20 cellular contexts compared by ENCODE assay signal in the genomic region with DNA sequence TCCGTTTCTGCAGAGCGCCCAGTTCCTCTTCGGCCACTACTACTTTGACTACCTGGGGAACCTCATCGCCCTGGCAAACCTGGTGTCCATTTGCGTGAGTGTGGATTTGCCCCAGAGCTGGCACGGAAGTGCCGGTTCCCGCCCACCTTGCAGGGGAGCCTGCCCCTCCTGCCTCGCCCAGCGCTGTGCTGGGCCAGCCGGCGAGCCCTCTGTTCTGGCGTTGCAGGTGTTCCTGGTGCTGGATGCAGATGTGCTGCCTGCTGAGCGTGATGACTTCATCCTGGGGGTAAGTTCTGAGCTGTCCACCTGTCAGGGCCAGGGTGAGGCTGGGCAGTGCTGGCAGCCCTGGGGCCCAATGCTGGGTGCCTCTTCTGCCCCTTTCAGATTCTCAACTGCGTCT.
"Had no signal": no experiment of that assay in that cellular context is flagged by ENCODE, and none has a peak within 500 bp of the region (broad histone marks: within the 10 kb centered on the region; RNA-seq: fewer than 3 reads in every experiment).

No MANE protein-coding gene starts in this region.

- H3K4me3 ChIP-seq: lower lobe of right lung, ovary, psoas muscle, skin epidermis, spleen, thoracic aorta, tibial nerve, upper lobe of left lung had no signal

- H3K4me1 ChIP-seq: psoas muscle had no signal

- H3K27me3 Mint-ChIP-seq: naive thymus-derived CD8-positive, alpha-beta T cell; stimulated activated memory B cell treated with anti-CD40 and anti-IgM and Interleukin-4, amounts not matched to agents 10 μg/mL and 1 μg/mL and 100 μg/mL, for 72 hours had no signal

- DNase-seq: effector CD8-positive, alpha-beta T cell; endodermal cell; head of caudate nucleus; left ventricle myocardium superior; naive thymus-derived CD8-positive, alpha-beta T cell; nephron progenitor cell; occipital lobe; ovary; posterior cingulate gyrus; psoas muscle; spleen; stimulated activated CD4-positive, alpha-beta T cell treated with anti-CD3 and anti-CD28 coated beads, Interleukin-4, amount 100 ng/mL, for 4 hours; stimulated activated naive CD8-positive, alpha-beta T cell treated with anti-CD3 and anti-CD28 coated beads, Interleukin-15, Interleukin-2, amounts not matched to agents 100 U/mL and 50 U/mL, for 24 hours had no signal

- H3K4me3 Mint-ChIP-seq: endodermal cell; nephron progenitor cell; stimulated activated memory B cell treated with anti-CD40 and anti-IgM and Interleukin-4, amounts not matched to agents 10 μg/mL and 1 μg/mL and 100 μg/mL, for 72 hours had no signal

- H3K9me3 ChIP-seq: lower lobe of right lung, ovary, psoas muscle, spleen, thoracic aorta, tibial nerve, upper lobe of left lung had no signal

- H3K27ac ChIP-seq: lower lobe of right lung, ovary, psoas muscle, thoracic aorta, upper lobe of left lung had no signal

- ATAC-seq: left ventricle myocardium superior; naive thymus-derived CD8-positive, alpha-beta T cell; psoas muscle; right cardiac atrium; stimulated activated memory B cell treated with anti-CD40 and anti-IgM and Interleukin-4, amounts not matched to agents 10 μg/mL and 1 μg/mL and 100 μg/mL, for 72 hours; stimulated activated naive CD8-positive, alpha-beta T cell treated with anti-CD3 and anti-CD28 coated beads, Interleukin-15, Interleukin-2, amounts not matched to agents 100 U/mL and 50 U/mL, for 24 hours had no signal

- H3K27ac Mint-ChIP-seq: endodermal cell; nephron progenitor cell; stimulated activated memory B cell treated with anti-CD40 and anti-IgM and Interleukin-4, amounts not matched to agents 10 μg/mL and 1 μg/mL and 100 μg/mL, for 72 hours had no signal

- H3K9me3 Mint-ChIP-seq: endodermal cell; naive thymus-derived CD8-positive, alpha-beta T cell; nephron progenitor cell; stimulated activated memory B cell treated with anti-CD40 and anti-IgM and Interleukin-4, amounts not matched to agents 10 μg/mL and 1 μg/mL and 100 μg/mL, for 72 hours had no signal

- H3K36me3 ChIP-seq: ovary had no signal

- H3K27me3 ChIP-seq: ovary, spleen, tibial nerve, upper lobe of left lung had no signal
